Comparison of ENCODE assay signal across 1 cellular context in genomic region chr1:176996455-176997090, GRCh38.
A peak's percentile ranks its signal among the peaks of the same experiment; 100 is the strongest.
TF ChIP-seq lines count a peak whose summit lies in the region.

No MANE protein-coding gene starts in this region.

TF ChIP-seq in H1, 55 proteins besides CTCF, POLR2A, EP300 and RAD21:
- TF ChIP-seq JUND (IDR thresholded peaks at IDR 0.05; ENCODE audit: low read length): peak; percentile 70; the same call in 1 of the 2 replicates
- no peak for TF ChIP-seq SUZ12 (IDR thresholded peaks at IDR 0.05; ENCODE audit: low read length)
- no peak for TF ChIP-seq TEAD4 (IDR thresholded peaks at IDR 0.05; ENCODE audit: low read depth, low read length)
- 0 out of 2 replicates have a peak, but pooled peaks have one; percentile 12 for TF ChIP-seq CREB1 (IDR thresholded peaks at IDR 0.05)
- 0 out of 2 replicates have a peak, but pooled peaks have one; percentile 20 for TF ChIP-seq YY1 (IDR thresholded peaks at IDR 0.05; ENCODE audit: low read depth, low read length)
- TF ChIP-seq EGR1 (IDR thresholded peaks at IDR 0.05; ENCODE audit: borderline replicate concordance, low read depth, low read length): no peak
- no peak for TF ChIP-seq BRCA1 (IDR thresholded peaks at IDR 0.05; ENCODE audit: low read depth, low read length)
- TF ChIP-seq CTBP2 (IDR thresholded peaks at IDR 0.05; ENCODE audit: borderline replicate concordance, insufficient read depth, insufficient read length, low read length): no peak
- TF ChIP-seq FOSL1 (IDR thresholded peaks at IDR 0.05; ENCODE audit: insufficient read depth, low read depth, low read length): no peak
- TF ChIP-seq MAX (IDR thresholded peaks at IDR 0.05): peak; percentile 68
- TF ChIP-seq KDM4A (IDR thresholded peaks at IDR 0.05; ENCODE audit: low read depth, low read length, severe bottlenecking): no peak
- TF ChIP-seq, protein P1, sequence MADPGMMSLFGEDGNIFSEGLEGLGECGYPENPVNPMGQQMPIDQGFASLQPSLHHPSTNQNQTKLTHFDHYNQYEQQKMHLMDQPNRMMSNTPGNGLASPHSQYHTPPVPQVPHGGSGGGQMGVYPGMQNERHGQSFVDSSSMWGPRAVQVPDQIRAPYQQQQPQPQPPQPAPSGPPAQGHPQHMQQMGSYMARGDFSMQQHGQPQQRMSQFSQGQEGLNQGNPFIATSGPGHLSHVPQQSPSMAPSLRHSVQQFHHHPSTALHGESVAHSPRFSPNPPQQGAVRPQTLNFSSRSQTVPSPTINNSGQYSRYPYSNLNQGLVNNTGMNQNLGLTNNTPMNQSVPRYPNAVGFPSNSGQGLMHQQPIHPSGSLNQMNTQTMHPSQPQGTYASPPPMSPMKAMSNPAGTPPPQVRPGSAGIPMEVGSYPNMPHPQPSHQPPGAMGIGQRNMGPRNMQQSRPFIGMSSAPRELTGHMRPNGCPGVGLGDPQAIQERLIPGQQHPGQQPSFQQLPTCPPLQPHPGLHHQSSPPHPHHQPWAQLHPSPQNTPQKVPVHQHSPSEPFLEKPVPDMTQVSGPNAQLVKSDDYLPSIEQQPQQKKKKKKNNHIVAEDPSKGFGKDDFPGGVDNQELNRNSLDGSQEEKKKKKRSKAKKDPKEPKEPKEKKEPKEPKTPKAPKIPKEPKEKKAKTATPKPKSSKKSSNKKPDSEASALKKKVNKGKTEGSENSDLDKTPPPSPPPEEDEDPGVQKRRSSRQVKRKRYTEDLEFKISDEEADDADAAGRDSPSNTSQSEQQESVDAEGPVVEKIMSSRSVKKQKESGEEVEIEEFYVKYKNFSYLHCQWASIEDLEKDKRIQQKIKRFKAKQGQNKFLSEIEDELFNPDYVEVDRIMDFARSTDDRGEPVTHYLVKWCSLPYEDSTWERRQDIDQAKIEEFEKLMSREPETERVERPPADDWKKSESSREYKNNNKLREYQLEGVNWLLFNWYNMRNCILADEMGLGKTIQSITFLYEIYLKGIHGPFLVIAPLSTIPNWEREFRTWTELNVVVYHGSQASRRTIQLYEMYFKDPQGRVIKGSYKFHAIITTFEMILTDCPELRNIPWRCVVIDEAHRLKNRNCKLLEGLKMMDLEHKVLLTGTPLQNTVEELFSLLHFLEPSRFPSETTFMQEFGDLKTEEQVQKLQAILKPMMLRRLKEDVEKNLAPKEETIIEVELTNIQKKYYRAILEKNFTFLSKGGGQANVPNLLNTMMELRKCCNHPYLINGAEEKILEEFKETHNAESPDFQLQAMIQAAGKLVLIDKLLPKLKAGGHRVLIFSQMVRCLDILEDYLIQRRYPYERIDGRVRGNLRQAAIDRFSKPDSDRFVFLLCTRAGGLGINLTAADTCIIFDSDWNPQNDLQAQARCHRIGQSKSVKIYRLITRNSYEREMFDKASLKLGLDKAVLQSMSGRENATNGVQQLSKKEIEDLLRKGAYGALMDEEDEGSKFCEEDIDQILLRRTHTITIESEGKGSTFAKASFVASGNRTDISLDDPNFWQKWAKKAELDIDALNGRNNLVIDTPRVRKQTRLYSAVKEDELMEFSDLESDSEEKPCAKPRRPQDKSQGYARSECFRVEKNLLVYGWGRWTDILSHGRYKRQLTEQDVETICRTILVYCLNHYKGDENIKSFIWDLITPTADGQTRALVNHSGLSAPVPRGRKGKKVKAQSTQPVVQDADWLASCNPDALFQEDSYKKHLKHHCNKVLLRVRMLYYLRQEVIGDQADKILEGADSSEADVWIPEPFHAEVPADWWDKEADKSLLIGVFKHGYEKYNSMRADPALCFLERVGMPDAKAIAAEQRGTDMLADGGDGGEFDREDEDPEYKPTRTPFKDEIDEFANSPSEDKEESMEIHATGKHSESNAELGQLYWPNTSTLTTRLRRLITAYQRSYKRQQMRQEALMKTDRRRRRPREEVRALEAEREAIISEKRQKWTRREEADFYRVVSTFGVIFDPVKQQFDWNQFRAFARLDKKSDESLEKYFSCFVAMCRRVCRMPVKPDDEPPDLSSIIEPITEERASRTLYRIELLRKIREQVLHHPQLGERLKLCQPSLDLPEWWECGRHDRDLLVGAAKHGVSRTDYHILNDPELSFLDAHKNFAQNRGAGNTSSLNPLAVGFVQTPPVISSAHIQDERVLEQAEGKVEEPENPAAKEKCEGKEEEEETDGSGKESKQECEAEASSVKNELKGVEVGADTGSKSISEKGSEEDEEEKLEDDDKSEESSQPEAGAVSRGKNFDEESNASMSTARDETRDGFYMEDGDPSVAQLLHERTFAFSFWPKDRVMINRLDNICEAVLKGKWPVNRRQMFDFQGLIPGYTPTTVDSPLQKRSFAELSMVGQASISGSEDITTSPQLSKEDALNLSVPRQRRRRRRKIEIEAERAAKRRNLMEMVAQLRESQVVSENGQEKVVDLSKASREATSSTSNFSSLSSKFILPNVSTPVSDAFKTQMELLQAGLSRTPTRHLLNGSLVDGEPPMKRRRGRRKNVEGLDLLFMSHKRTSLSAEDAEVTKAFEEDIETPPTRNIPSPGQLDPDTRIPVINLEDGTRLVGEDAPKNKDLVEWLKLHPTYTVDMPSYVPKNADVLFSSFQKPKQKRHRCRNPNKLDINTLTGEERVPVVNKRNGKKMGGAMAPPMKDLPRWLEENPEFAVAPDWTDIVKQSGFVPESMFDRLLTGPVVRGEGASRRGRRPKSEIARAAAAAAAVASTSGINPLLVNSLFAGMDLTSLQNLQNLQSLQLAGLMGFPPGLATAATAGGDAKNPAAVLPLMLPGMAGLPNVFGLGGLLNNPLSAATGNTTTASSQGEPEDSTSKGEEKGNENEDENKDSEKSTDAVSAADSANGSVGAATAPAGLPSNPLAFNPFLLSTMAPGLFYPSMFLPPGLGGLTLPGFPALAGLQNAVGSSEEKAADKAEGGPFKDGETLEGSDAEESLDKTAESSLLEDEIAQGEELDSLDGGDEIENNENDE (IDR thresholded peaks at IDR 0.05; ENCODE audit: insufficient replicate concordance, low read length): no peak
- TF ChIP-seq POU5F1 (IDR thresholded peaks at IDR 0.05; ENCODE audit: low read depth, low read length): no peak
- TF ChIP-seq E2F6 (IDR thresholded peaks at IDR 0.05): no peak
- no peak for TF ChIP-seq ZNF274 (IDR thresholded peaks at IDR 0.05; ENCODE audit: borderline replicate concordance, extremely low read depth, low read length)
- TF ChIP-seq RBBP5 (IDR thresholded peaks at IDR 0.05; ENCODE audit: borderline replicate concordance, low read depth, low read length): no peak
- TF ChIP-seq GABPA (IDR thresholded peaks at IDR 0.05; ENCODE audit: borderline replicate concordance, insufficient read depth, low read length): no peak
- TF ChIP-seq KDM5A (IDR thresholded peaks at IDR 0.05; ENCODE audit: low read length): no peak
- TF ChIP-seq, protein P2, sequence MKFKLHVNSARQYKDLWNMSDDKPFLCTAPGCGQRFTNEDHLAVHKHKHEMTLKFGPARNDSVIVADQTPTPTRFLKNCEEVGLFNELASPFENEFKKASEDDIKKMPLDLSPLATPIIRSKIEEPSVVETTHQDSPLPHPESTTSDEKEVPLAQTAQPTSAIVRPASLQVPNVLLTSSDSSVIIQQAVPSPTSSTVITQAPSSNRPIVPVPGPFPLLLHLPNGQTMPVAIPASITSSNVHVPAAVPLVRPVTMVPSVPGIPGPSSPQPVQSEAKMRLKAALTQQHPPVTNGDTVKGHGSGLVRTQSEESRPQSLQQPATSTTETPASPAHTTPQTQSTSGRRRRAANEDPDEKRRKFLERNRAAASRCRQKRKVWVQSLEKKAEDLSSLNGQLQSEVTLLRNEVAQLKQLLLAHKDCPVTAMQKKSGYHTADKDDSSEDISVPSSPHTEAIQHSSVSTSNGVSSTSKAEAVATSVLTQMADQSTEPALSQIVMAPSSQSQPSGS (IDR thresholded peaks at IDR 0.05; ENCODE audit: low read length): no peak
- TF ChIP-seq CEBPB (IDR thresholded peaks at IDR 0.05; ENCODE audit: low read depth, low read length): peak; percentile 43; the same call in 1 of the 2 replicates
- no peak for TF ChIP-seq RNF2 (IDR thresholded peaks at IDR 0.05; ENCODE audit: borderline replicate concordance, low read depth, low read length, missing control alignments, poor library complexity, severe bottlenecking)
- TF ChIP-seq NANOG (IDR thresholded peaks at IDR 0.05; ENCODE audit: insufficient read depth, low read depth, low read length, poor library complexity, severe bottlenecking): peak; percentile 90
- TF ChIP-seq HDAC2 (IDR thresholded peaks at IDR 0.05; ENCODE audit: borderline replicate concordance in 1 of 2, low read depth in 2 of 2, low read length in 2 of 2): no peak
- TF ChIP-seq BACH1 (IDR thresholded peaks at IDR 0.05; ENCODE audit: low read length): no peak
- no peak for TF ChIP-seq CHD2 (IDR thresholded peaks at IDR 0.05; ENCODE audit: low read length)
- no peak for TF ChIP-seq TAF1 (IDR thresholded peaks at IDR 0.05; ENCODE audit: low read depth, low read length)
- no peak for TF ChIP-seq NRF1 (IDR thresholded peaks at IDR 0.05; ENCODE audit: low read depth, low read length)
- TF ChIP-seq CHD1 (IDR thresholded peaks at IDR 0.05; ENCODE audit: low read depth, low read length): no peak
- no peak for TF ChIP-seq SP2 (IDR thresholded peaks at IDR 0.05; ENCODE audit: low read length)
- TF ChIP-seq SAP30 (IDR thresholded peaks at IDR 0.05; ENCODE audit: insufficient read depth, insufficient replicate concordance, low read length): no peak
- TF ChIP-seq TCF12 (IDR thresholded peaks at IDR 0.05; ENCODE audit: low read depth, low read length): no peak
- TF ChIP-seq SP1 (IDR thresholded peaks at IDR 0.05; ENCODE audit: low read depth, low read length): no peak
TF ChIP-seq in H1: peak in this region for 6.
